In the genomic region with DNA sequence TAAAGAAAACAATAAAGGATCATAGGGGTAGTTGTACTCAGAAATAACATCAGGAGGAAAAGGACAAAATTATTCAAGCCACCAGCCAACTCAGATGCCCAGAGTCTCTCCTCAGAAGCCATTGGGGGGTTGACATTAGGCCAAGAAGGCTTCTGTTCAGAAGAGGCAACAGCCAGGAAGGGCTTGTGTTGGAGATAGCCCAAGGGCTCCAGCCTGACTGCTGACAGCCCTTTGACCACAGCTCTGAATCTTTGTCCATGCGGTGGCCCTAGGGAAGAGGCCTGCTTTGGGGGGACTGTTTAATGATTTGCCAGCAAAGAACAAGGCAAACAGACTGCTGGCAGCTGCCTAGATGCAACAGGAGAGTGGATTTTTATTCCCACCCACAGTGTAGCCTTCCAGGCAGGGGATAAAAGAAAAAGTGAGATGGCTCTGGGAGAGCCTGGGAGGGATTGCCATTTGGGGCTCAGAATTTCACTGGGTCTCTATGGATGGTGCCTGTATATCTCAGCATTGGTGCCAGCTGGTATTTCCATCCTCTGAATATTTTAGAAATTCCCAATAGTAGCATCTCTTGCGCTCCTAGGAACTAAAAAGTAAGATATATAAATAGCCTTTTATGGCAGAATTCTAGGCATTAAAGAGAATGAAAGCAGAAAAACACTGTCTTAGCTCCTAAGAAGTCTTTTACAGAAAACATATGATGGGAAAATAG, we compare ENCODE assay signal across 16 cellular contexts. TPM values are rescaled to one million over a fixed set of nuclear protein-coding genes. Genes with fewer than 3 reads are reported as not detected.
A peak's percentile ranks its signal among the peaks of the same experiment; 100 is the strongest.
DNase-seq lines count a peak whose midpoint lies in the region; ATAC-seq, FAIRE-seq and TF ChIP-seq lines count a peak whose summit lies in the region.
"Had no signal": no experiment of that assay in that cellular context is flagged by ENCODE, and none has a peak within 500 bp of the region (broad histone marks: within the 10 kb centered on the region; RNA-seq: fewer than 3 reads in every experiment).

No MANE protein-coding gene starts in this region.

- H3K9me3 ChIP-seq in HepG2 (ENCODE audit: low read length) (no peaks in the 10 kb centered on the region), spleen (no peaks in the 10 kb centered on the region)
- H3K9me3 ChIP-seq: right atrium auricular region, testis had no signal

- H3K27ac ChIP-seq in HepG2 (ENCODE audit: extremely low read length, insufficient read depth, low read length), result peak overlapping the region; percentile 93
- peak overlapping the region in 3 of 8 donors; percentile 16 to 56 (median 45) for H3K27ac ChIP-seq in spleen
- H3K27ac ChIP-seq: epithelial cell of prostate, right atrium auricular region, testis had no signal

- peaks cover 11 to 17% of the 10 kb centered on the region in 2 experiments for H3K36me3 ChIP-seq in HepG2 (replicated peaks in 1 of 2; ENCODE audit: control insufficient read depth in 1 of 2, insufficient read depth in 2 of 2, low read length in 2 of 2)
- H3K36me3 ChIP-seq in spleen, result no peaks in the 10 kb centered on the region
- H3K36me3 ChIP-seq: right atrium auricular region had no signal

- peaks cover 100% of the 10 kb centered on the region for H3K4me1 ChIP-seq in HepG2 (ENCODE audit: insufficient read depth, low read length)
- peaks cover 0 to 56% (median 13%) of the 10 kb centered on the region in 6 donors for H3K4me1 ChIP-seq in spleen
- H3K4me1 ChIP-seq: right atrium auricular region had no signal

- CTCF ChIA-PET in activated CD8-positive, alpha-beta T cell treated with anti-CD3 and anti-CD28 coated beads, Interleukin-2, amount 10 ng/mL, durations not matched to agents 7 days and 5 days (lab: Charles Lee), result interaction anchor here (1.3 to 4.6 kb wide), 7 partner anchors 11 to 133 kb away, joined by 4 to 33 read pairs (median 7); a partner anchor contains a TSS
- CTCF ChIA-PET in HepG2 (lab: Yijun Ruan, JAX; ENCODE audit: low intra/inter-chr PET ratio, low total read pairs), result interaction anchor here (0.9 kb wide), 1 partner anchor 36 kb away, joined by 3 read pairs; a partner anchor contains a TSS

- TF ChIP-seq EP300 in HepG2 (IDR thresholded peaks at IDR 0.05; ENCODE audit: low read depth in 2 of 2, low read length in 2 of 2), result peak in 1 of 2 experiments; percentile 96; a peak in 3 of 4 replicates
- peak; percentile 76; the same call in 1 of the 2 replicates for TF ChIP-seq EP300 in HepG2 (CRISPR knock-in tag; IDR thresholded peaks at IDR 0.05; ENCODE audit: borderline replicate concordance)

- H2AFZ ChIP-seq in HepG2 (ENCODE audit: low read length), result no peak overlapping the region
- H2AFZ ChIP-seq: GM23338 had no signal

- in situ Hi-C loops in HepG2 (cut with HindIII; ENCODE audit: extremely low pct_ligation_motif_present, low pct_unique_long_range_greater_than_20kb), result no loop called here

- POLR2A ChIA-PET in activated CD8-positive, alpha-beta T cell treated with anti-CD3 and anti-CD28 coated beads, Interleukin-2, amount 10 ng/mL, durations not matched to agents 7 days and 5 days (lab: Charles Lee), result interaction anchor here (0.9 to 1.4 kb wide), 3 partner anchors 28 to 64 kb away, joined by 3 to 5 read pairs (median 3); no protein-coding TSS in a partner anchor
- POLR2A ChIA-PET in HepG2 (lab: Yijun Ruan, JAX), result interaction anchor here (1.0 to 9.7 kb wide), 17 partner anchors 9 to 250 kb away, joined by 3 to 458 read pairs (median 11); a partner anchor contains a TSS

- peak overlapping the region; percentile 33 for H3K27ac Mint-ChIP-seq in T-helper 2 cell treated with Interferon-gamma antibody and Interleukin-4, amounts not matched to agents 5 μg/mL and 100 μg/mL, for 36 hours
- peak overlapping the region; percentile 37 for H3K27ac Mint-ChIP-seq in activated CD8-positive, alpha-beta T cell treated with anti-CD3 and anti-CD28 coated beads, Interleukin-2, amount 10 ng/mL, durations not matched to agents 7 days and 5 days
- H3K27ac Mint-ChIP-seq in stimulated activated memory B cell treated with anti-CD40 and anti-IgM and Interleukin-4, amounts not matched to agents 10 μg/mL and 1 μg/mL and 100 μg/mL, for 72 hours, result peak overlapping the region; percentile 52
- H3K27ac Mint-ChIP-seq: GM23338 had no signal

- H3K79me2 ChIP-seq in HepG2 (ENCODE audit: insufficient read depth, low read length), result peaks cover 97% of the 10 kb centered on the region

- no peaks in the 10 kb centered on the region for H3K9me3 Mint-ChIP-seq in T-helper 2 cell treated with Interferon-gamma antibody and Interleukin-4, amounts not matched to agents 5 μg/mL and 100 μg/mL, for 36 hours
- H3K9me3 Mint-ChIP-seq in activated CD8-positive, alpha-beta T cell treated with anti-CD3 and anti-CD28 coated beads, Interleukin-2, amount 10 ng/mL, durations not matched to agents 7 days and 5 days (ENCODE audit: insufficient read depth), result no peaks in the 10 kb centered on the region
- H3K9me3 Mint-ChIP-seq in stimulated activated memory B cell treated with anti-CD40 and anti-IgM and Interleukin-4, amounts not matched to agents 10 μg/mL and 1 μg/mL and 100 μg/mL, for 72 hours, result no peaks in the 10 kb centered on the region
- H3K9me3 Mint-ChIP-seq: activated T-cell treated with anti-CD3 and anti-CD28 coated beads, Interleukin-2, amount 50 U/mL, for 24 hours; GM23338 had no signal

- peak overlapping the region; percentile 77 for H3K4me2 ChIP-seq in HepG2 (ENCODE audit: low read depth, low read length)
- H3K4me2 ChIP-seq: GM23338 had no signal

- WGBS in HepG2 (ENCODE audit: low lambda C conversion rate), result 2% methylated on average over 2 of the region's 2 CpGs
- 41 to 100% (median 61%) methylated on average over 2 of the region's 2 CpGs for WGBS in spleen, 5 donors

- H3K27me3 ChIP-seq in HepG2 (ENCODE audit: control insufficient read depth in 1 of 2, insufficient read depth in 2 of 2, low read length in 2 of 2) (no peaks in the 10 kb centered on the region), spleen (replicated peaks in 1 of 7) (no peaks in the 10 kb centered on the region)
- H3K27me3 ChIP-seq: right atrium auricular region, testis had no signal

- no peak for DNase-seq in T-helper 2 cell treated with Interferon-gamma antibody and Interleukin-4, amounts not matched to agents 5 μg/mL and 100 μg/mL, for 36 hours (ENCODE audit: low spot score)
- no peak for DNase-seq in T-helper 2 cell
- DNase-seq in activated CD8-positive, alpha-beta T cell treated with anti-CD3 and anti-CD28 coated beads, Interleukin-2, amount 10 ng/mL, durations not matched to agents 7 days and 5 days, result no peak
- DNase-seq in HepG2 (ENCODE audit: low spot score), result peak; percentile 97
- no peak for DNase-seq in spleen
- DNase-seq: activated T-cell treated with anti-CD3 and anti-CD28 coated beads, Interleukin-2, amount 50 U/mL, for 24 hours; NCI-H526 treated with DMSO at 0.1 percent for 48 hours; testis had no signal

- ATAC-seq in activated CD8-positive, alpha-beta T cell treated with anti-CD3 and anti-CD28 coated beads, Interleukin-2, amount 10 ng/mL, durations not matched to agents 7 days and 5 days, result no peak
- ATAC-seq in HepG2 (peak; percentile 94), GM18502 (IDR thresholded peaks at IDR 0.05; ENCODE audit: poor library complexity, unreplicated experiment) (no peak), GM19397 (IDR thresholded peaks at IDR 0.05; ENCODE audit: unreplicated experiment) (no peak)
- no peak for ATAC-seq in stimulated activated memory B cell treated with anti-CD40 and anti-IgM and Interleukin-4, amounts not matched to agents 10 μg/mL and 1 μg/mL and 100 μg/mL, for 72 hours
- ATAC-seq: GM23338, Right ventricle myocardium inferior had no signal

- H3K9ac ChIP-seq in HepG2 (ENCODE audit: insufficient read depth, low read depth, low read length), result peak overlapping the region; percentile 72

- H3K36me3 Mint-ChIP-seq in T-helper 2 cell treated with Interferon-gamma antibody and Interleukin-4, amounts not matched to agents 5 μg/mL and 100 μg/mL, for 36 hours (ENCODE audit: low read depth), result peaks cover 12% of the 10 kb centered on the region
- no peaks in the 10 kb centered on the region for H3K36me3 Mint-ChIP-seq in activated CD8-positive, alpha-beta T cell treated with anti-CD3 and anti-CD28 coated beads, Interleukin-2, amount 10 ng/mL, durations not matched to agents 7 days and 5 days (ENCODE audit: low read depth)
- peaks cover 1% of the 10 kb centered on the region for H3K36me3 Mint-ChIP-seq in stimulated activated memory B cell treated with anti-CD40 and anti-IgM and Interleukin-4, amounts not matched to agents 10 μg/mL and 1 μg/mL and 100 μg/mL, for 72 hours

- BruUV-seq in HepG2 (replicated peaks; lab: Mats Ljungman, UMichigan), result no TSS peak

- intact Hi-C loops in HepG2 (cut with micrococcal nuclease; ENCODE audit: unreplicated experiment), result loop anchor here (1.0 to 2.0 kb wide), 6 partner anchors 10 to 44 kb away; a partner anchor contains a TSS
- intact Hi-C loops in spleen (cut with DNase I; ENCODE audit: low total_unique reads), result no loop called here

- peak overlapping the region; percentile 75 for H3K4me3 Mint-ChIP-seq in T-helper 2 cell treated with Interferon-gamma antibody and Interleukin-4, amounts not matched to agents 5 μg/mL and 100 μg/mL, for 36 hours
- H3K4me3 Mint-ChIP-seq in activated CD8-positive, alpha-beta T cell treated with anti-CD3 and anti-CD28 coated beads, Interleukin-2, amount 10 ng/mL, durations not matched to agents 7 days and 5 days, result no peak overlapping the region
- H3K4me3 Mint-ChIP-seq in stimulated activated memory B cell treated with anti-CD40 and anti-IgM and Interleukin-4, amounts not matched to agents 10 μg/mL and 1 μg/mL and 100 μg/mL, for 72 hours, result no peak overlapping the region
- H3K4me3 Mint-ChIP-seq: activated T-cell treated with anti-CD3 and anti-CD28 coated beads, Interleukin-2, amount 50 U/mL, for 24 hours; GM23338 had no signal

- TF ChIP-seq CTCF in HepG2 (CRISPR knock-in tag; IDR thresholded peaks at IDR 0.05), result peak; percentile 36
- no peak for TF ChIP-seq CTCF in spleen (IDR thresholded peaks at IDR 0.05 in 8 of 11, conservative IDR thresholded peaks at IDR 0.05 in 3 of 11)

- FAIRE-seq in HepG2 (lab: Jason Lieb, UNC), result peak; percentile 93

- TF ChIP-seq POLR2A in HepG2 (IDR thresholded peaks at IDR 0.05; ENCODE audit: insufficient read depth in 1 of 2, low read depth in 2 of 2, low read length in 2 of 2) (peak; percentile 87 to 95), spleen (IDR thresholded peaks at IDR 0.05) (no peak)

- peak; percentile 82 for TF ChIP-seq RAD21 in HepG2 (CRISPR knock-in tag; IDR thresholded peaks at IDR 0.05)

- no peaks in the 10 kb centered on the region for H4K20me1 ChIP-seq in HepG2 (ENCODE audit: insufficient read depth, low read length)

- H3K4me3 ChIP-seq in HepG2 (replicated peaks in 1 of 3; ENCODE audit: insufficient read depth in 1 of 3, low read depth in 2 of 3, low read length in 3 of 3) (peak overlapping the region in 1 of 3 experiments; percentile 36; a peak in 1 of 6 replicates), spleen (no peak overlapping the region)
- H3K4me3 ChIP-seq: GM23338, right atrium auricular region, testis had no signal

- H3K27me3 Mint-ChIP-seq in T-helper 2 cell treated with Interferon-gamma antibody and Interleukin-4, amounts not matched to agents 5 μg/mL and 100 μg/mL, for 36 hours (ENCODE audit: low read depth), result no peaks in the 10 kb centered on the region
- H3K27me3 Mint-ChIP-seq in activated CD8-positive, alpha-beta T cell treated with anti-CD3 and anti-CD28 coated beads, Interleukin-2, amount 10 ng/mL, durations not matched to agents 7 days and 5 days (ENCODE audit: low read depth), result no peaks in the 10 kb centered on the region
- H3K27me3 Mint-ChIP-seq in stimulated activated memory B cell treated with anti-CD40 and anti-IgM and Interleukin-4, amounts not matched to agents 10 μg/mL and 1 μg/mL and 100 μg/mL, for 72 hours, result no peaks in the 10 kb centered on the region
- H3K27me3 Mint-ChIP-seq: activated T-cell treated with anti-CD3 and anti-CD28 coated beads, Interleukin-2, amount 50 U/mL, for 24 hours had no signal

- peaks cover 70% of the 10 kb centered on the region for H3K4me1 Mint-ChIP-seq in T-helper 2 cell treated with Interferon-gamma antibody and Interleukin-4, amounts not matched to agents 5 μg/mL and 100 μg/mL, for 36 hours (ENCODE audit: low read depth)
- H3K4me1 Mint-ChIP-seq in activated CD8-positive, alpha-beta T cell treated with anti-CD3 and anti-CD28 coated beads, Interleukin-2, amount 10 ng/mL, durations not matched to agents 7 days and 5 days (ENCODE audit: low read depth), result peaks cover 56% of the 10 kb centered on the region
- peaks cover 28% of the 10 kb centered on the region for H3K4me1 Mint-ChIP-seq in stimulated activated memory B cell treated with anti-CD40 and anti-IgM and Interleukin-4, amounts not matched to agents 10 μg/mL and 1 μg/mL and 100 μg/mL, for 72 hours

RNA-seq across cellular contexts. Expression of a gene that starts 29.3 kb away (rescaled TPM):
- total RNA-seq in activated CD8-positive, alpha-beta T cell treated with anti-CD3 and anti-CD28 coated beads, Interleukin-2, amount 10 ng/mL, durations not matched to agents 7 days and 5 days, result 10 to 100 TPM; 75.2 to 90.8 TPM
- 155 and 252 TPM in 2 replicates for total RNA-seq in HepG2 (2016; rRNA removed; fragmentation: Illumina TruSeq; extraction: Trizol)
- total RNA-seq in HepG2 (2016; cell fraction: cytosol; rRNA removed; fragmentation: Illumina TruSeq; extraction: Trizol; ENCODE audit: low read depth), result 72.2 and 76.4 TPM in 2 replicates
- total RNA-seq in HepG2 (2016; cell fraction: insoluble cytoplasmic fraction; rRNA removed; fragmentation: Illumina TruSeq; extraction: Trizol), result 169 and 290 TPM in 2 replicates
- total RNA-seq in HepG2 (2016; cell fraction: membrane; rRNA removed; fragmentation: Illumina TruSeq; extraction: Trizol), result 130 and 134 TPM in 2 replicates
- total RNA-seq in HepG2 (2016; cell fraction: nucleus; rRNA removed; fragmentation: Illumina TruSeq; extraction: Trizol), result 74.4 and 75.7 TPM in 2 replicates
- polyA plus RNA-seq in HepG2 (2011; rRNA removed), result 231 and 244 TPM in 2 replicates
- polyA plus RNA-seq in HepG2 (2011; cell fraction: cytosol; rRNA removed), result 148 and 229 TPM in 2 replicates
- polyA plus RNA-seq in HepG2 (2011; cell fraction: nucleus; rRNA removed), result 65.5 and 71.0 TPM in 2 replicates
- polyA plus RNA-seq in HepG2 (2012), result 227 and 249 TPM in 2 replicates
- 105 and 107 TPM in 2 replicates for polyA plus RNA-seq in HepG2 (2016; cell fraction: cytosol; fragmentation: Illumina TruSeq; extraction: Trizol; ENCODE audit: low read depth)
- polyA plus RNA-seq in HepG2 (2016; cell fraction: insoluble cytoplasmic fraction; fragmentation: Illumina TruSeq; extraction: Trizol; ENCODE audit: low read depth), result 309 and 341 TPM in 2 replicates
- 144 and 156 TPM in 2 replicates for polyA plus RNA-seq in HepG2 (2016; cell fraction: membrane; fragmentation: Illumina TruSeq; extraction: Trizol; ENCODE audit: low read depth)
- 164 and 191 TPM in 2 replicates for polyA plus RNA-seq in HepG2 (2016; cell fraction: nucleus; fragmentation: Illumina TruSeq; extraction: Trizol; ENCODE audit: insufficient read depth, low read depth)
- 68.7 and 109 TPM in 2 replicates for polyA minus RNA-seq in HepG2 (2011; rRNA and poly(A)+ RNA removed; ENCODE audit: low replicate concordance)
- 45.1 and 56.8 TPM in 2 replicates for polyA minus RNA-seq in HepG2 (2011; cell fraction: cytosol; rRNA and poly(A)+ RNA removed)
- polyA minus RNA-seq in HepG2 (2011; cell fraction: nucleus; rRNA and poly(A)+ RNA removed), result 51.9 and 61.5 TPM in 2 replicates
- 10 to 100 TPM; 37.8 to 80.5 (median 64.0) TPM for total RNA-seq in spleen
- 100 to 1,000 TPM in 2 of 3 donors, 10 to 100 TPM in 1; 77.0 to 106 (median 104) TPM for polyA plus RNA-seq in spleen

RNA-seq across cellular contexts. Expression of a gene that starts 36.1 kb away (rescaled TPM):
- under 1 TPM in 1 of 2 experiments, not detected in 1; 0.05 TPM for total RNA-seq in activated CD8-positive, alpha-beta T cell treated with anti-CD3 and anti-CD28 coated beads, Interleukin-2, amount 10 ng/mL, durations not matched to agents 7 days and 5 days
- total RNA-seq in HepG2 (2016; rRNA removed; fragmentation: Illumina TruSeq; extraction: Trizol), result 51.4 and 53.4 TPM in 2 replicates
- 10.8 and 11.5 TPM in 2 replicates for total RNA-seq in HepG2 (2016; cell fraction: cytosol; rRNA removed; fragmentation: Illumina TruSeq; extraction: Trizol; ENCODE audit: low read depth)
- total RNA-seq in HepG2 (2016; cell fraction: insoluble cytoplasmic fraction; rRNA removed; fragmentation: Illumina TruSeq; extraction: Trizol), result 41.4 and 52.0 TPM in 2 replicates
- 25.5 and 28.6 TPM in 2 replicates for total RNA-seq in HepG2 (2016; cell fraction: membrane; rRNA removed; fragmentation: Illumina TruSeq; extraction: Trizol)
- total RNA-seq in HepG2 (2016; cell fraction: nucleus; rRNA removed; fragmentation: Illumina TruSeq; extraction: Trizol), result 113 and 134 TPM in 2 replicates
- polyA plus RNA-seq in HepG2 (2011; rRNA removed), result 29.3 and 31.0 TPM in 2 replicates
- 18.3 and 25.7 TPM in 2 replicates for polyA plus RNA-seq in HepG2 (2011; cell fraction: cytosol; rRNA removed)
- 81.6 and 101 TPM in 2 replicates for polyA plus RNA-seq in HepG2 (2011; cell fraction: nucleus; rRNA removed)
- 35.6 and 44.8 TPM in 2 replicates for polyA plus RNA-seq in HepG2 (2012)
- 2.5 and 3.4 TPM in 2 replicates for polyA plus RNA-seq in HepG2 (2016; cell fraction: cytosol; fragmentation: Illumina TruSeq; extraction: Trizol; ENCODE audit: low read depth)
- 29.8 and 38.5 TPM in 2 replicates for polyA plus RNA-seq in HepG2 (2016; cell fraction: insoluble cytoplasmic fraction; fragmentation: Illumina TruSeq; extraction: Trizol; ENCODE audit: low read depth)
- 10.3 and 11.3 TPM in 2 replicates for polyA plus RNA-seq in HepG2 (2016; cell fraction: membrane; fragmentation: Illumina TruSeq; extraction: Trizol; ENCODE audit: low read depth)
- polyA plus RNA-seq in HepG2 (2016; cell fraction: nucleus; fragmentation: Illumina TruSeq; extraction: Trizol; ENCODE audit: insufficient read depth, low read depth), result 110 and 118 TPM in 2 replicates
- polyA minus RNA-seq in HepG2 (2011; rRNA and poly(A)+ RNA removed; ENCODE audit: low replicate concordance), result 0.12 and 47.2 TPM in 2 replicates
- 17.4 and 23.6 TPM in 2 replicates for polyA minus RNA-seq in HepG2 (2011; cell fraction: cytosol; rRNA and poly(A)+ RNA removed)
- polyA minus RNA-seq in HepG2 (2011; cell fraction: nucleus; rRNA and poly(A)+ RNA removed), result 134 and 180 TPM in 2 replicates
- 1 to 10 TPM in 4 of 7 donors, under 1 TPM in 3; 0.40 to 1.8 (median 1.0) TPM for total RNA-seq in spleen
- polyA plus RNA-seq in spleen, result under 1 TPM; 0.38 to 0.63 (median 0.42) TPM
- total RNA-seq: A172 had no signal

RNA-seq across cellular contexts. Expression of a gene that starts 52.7 kb away (rescaled TPM):
- 10 to 100 TPM; 45.8 to 51.5 TPM for total RNA-seq in activated CD8-positive, alpha-beta T cell treated with anti-CD3 and anti-CD28 coated beads, Interleukin-2, amount 10 ng/mL, durations not matched to agents 7 days and 5 days
- total RNA-seq in HepG2 (2016; rRNA removed; fragmentation: Illumina TruSeq; extraction: Trizol) (not detected in 2 replicates), spleen (10 to 100 TPM; 14.1 to 31.8 (median 18.5) TPM)
- not detected in 2 replicates for total RNA-seq in HepG2 (2016; cell fraction: cytosol; rRNA removed; fragmentation: Illumina TruSeq; extraction: Trizol; ENCODE audit: low read depth)
- total RNA-seq in HepG2 (2016; cell fraction: insoluble cytoplasmic fraction; rRNA removed; fragmentation: Illumina TruSeq; extraction: Trizol), result not detected in 2 replicates
- not detected in 2 replicates for total RNA-seq in HepG2 (2016; cell fraction: membrane; rRNA removed; fragmentation: Illumina TruSeq; extraction: Trizol)
- total RNA-seq in HepG2 (2016; cell fraction: nucleus; rRNA removed; fragmentation: Illumina TruSeq; extraction: Trizol), result not detected in 2 replicates
- polyA plus RNA-seq in HepG2 (2011; rRNA removed) (0.25 TPM in 1 of 2 replicates, not detected in the other), spleen (10 to 100 TPM; 11.5 to 26.5 (median 24.3) TPM)
- polyA plus RNA-seq in HepG2 (2011; cell fraction: cytosol; rRNA removed), result 0.03 TPM in 1 of 2 replicates, not detected in the other
- 0.09 and 0.50 TPM in 2 replicates for polyA plus RNA-seq in HepG2 (2011; cell fraction: nucleus; rRNA removed)
- 0.03 TPM in 1 of 2 replicates, not detected in the other for polyA plus RNA-seq in HepG2 (2012)
- polyA plus RNA-seq in HepG2 (2016; cell fraction: cytosol; fragmentation: Illumina TruSeq; extraction: Trizol; ENCODE audit: low read depth), result not detected in 2 replicates
- polyA plus RNA-seq in HepG2 (2016; cell fraction: insoluble cytoplasmic fraction; fragmentation: Illumina TruSeq; extraction: Trizol; ENCODE audit: low read depth), result not detected in 2 replicates
- not detected in 2 replicates for polyA plus RNA-seq in HepG2 (2016; cell fraction: membrane; fragmentation: Illumina TruSeq; extraction: Trizol; ENCODE audit: low read depth)
- polyA plus RNA-seq in HepG2 (2016; cell fraction: nucleus; fragmentation: Illumina TruSeq; extraction: Trizol; ENCODE audit: insufficient read depth, low read depth), result not detected in 2 replicates
- 0.26 TPM in 1 of 2 replicates, not detected in the other for polyA minus RNA-seq in HepG2 (2011; rRNA and poly(A)+ RNA removed; ENCODE audit: low replicate concordance)
- polyA minus RNA-seq in HepG2 (2011; cell fraction: cytosol; rRNA and poly(A)+ RNA removed), result not detected in 2 replicates
- polyA minus RNA-seq in HepG2 (2011; cell fraction: nucleus; rRNA and poly(A)+ RNA removed), result under 0.01 TPM in 1 of 2 replicates, not detected in the other
- total RNA-seq: A172 had no signal

Comparison
In these comparisons a context has a peak if more than half of its experiments do, and no peak if none do; other contexts are left out.
1. POLR2A ChIP-seq: peak in HepG2 (2 of 2); none in spleen (0 of 3).
2. RNA of a gene that starts 36.1 kb away (total RNA-seq): 10.8 to 134 TPM in HepG2; 0.40 to 1.8 TPM in spleen and 0.05 TPM in activated CD8-positive, alpha-beta T cell treated with anti-CD3 and anti-CD28 coated beads, Interleukin-2, amount 10 ng/mL, durations not matched to agents 7 days and 5 days; every median in the first group is over 4 times any median in the second.
3. RNA of a gene that starts 52.7 kb away (total RNA-seq): 45.8 to 51.5 TPM in activated CD8-positive, alpha-beta T cell treated with anti-CD3 and anti-CD28 coated beads, Interleukin-2, amount 10 ng/mL, durations not matched to agents 7 days and 5 days and 14.1 to 31.8 TPM in spleen; not detected in HepG2; every median in the first group is over 10 times any median in the second.
4. Peak in every context shown above with its lines, with median percentiles within 50 percentile points of each other: H3K27ac Mint-ChIP-seq.